26 cellular contexts compared by ENCODE assay signal in genomic region chr10:43069597-43069996, GRCh38. TPM values are rescaled to one million over a fixed set of nuclear protein-coding genes. Genes with fewer than 3 reads are reported as not detected.
"Had no signal": no experiment of that assay in that cellular context is flagged by ENCODE, and none has a peak within 500 bp of the region (broad histone marks: within the 10 kb centered on the region; RNA-seq: fewer than 3 reads in every experiment).

No MANE protein-coding gene starts in this region.

- H3K36me3 ChIP-seq: adrenal gland, Peyer's patch had no signal

- H3K9me3 Mint-ChIP-seq: activated CD8-positive, alpha-beta T cell treated with anti-CD3 and anti-CD28 coated beads for 36 hours; activated naive CD8-positive, alpha-beta T cell treated with anti-CD3 and anti-CD28 coated beads, Interleukin-2, amount 10 ng/mL, durations not matched to agents 7 days and 5 days; activated T-cell treated with anti-CD3 and anti-CD28 coated beads, Interleukin-2, amount 50 U/mL, for 72 hours; activated T-helper 2 cell treated with anti-CD3 and anti-CD28 coated beads, Interferon-gamma antibody, Interleukin-2, Interleukin-4, amounts not matched to agents 10 μg/mL and 5 μg/mL and 100 μg/mL, durations not matched to agents 14 hours and 24 hours and 36 hours; T-helper 1 cell treated with Interleukin-12 subunit alpha and Interleukin-12 subunit beta and Interleukin-4 antibody, amounts not matched to agents 30 μg/mL and 1 μg/mL, for 36 hours had no signal

- H3K27me3 ChIP-seq: adrenal gland, Peyer's patch had no signal

- H3K4me1 ChIP-seq: adrenal gland, Peyer's patch had no signal

- H3K9me3 ChIP-seq: adrenal gland, Peyer's patch had no signal

- DNase-seq: activated CD4-positive, alpha-beta T cell treated with anti-CD3 and anti-CD28 coated beads for 4 hours; activated CD8-positive, alpha-beta memory T cell treated with anti-CD3 and anti-CD28 coated beads, Interleukin-2, amount 50 U/mL, for 4 hours; activated CD8-positive, alpha-beta T cell treated with anti-CD3 and anti-CD28 coated beads for 36 hours; activated gamma-delta T cell treated with Interleukin-2 at 50 U/mL for 16 hours; activated naive CD4-positive, alpha-beta T cell treated with anti-CD3 and anti-CD28 coated beads, Interleukin-2, amount 50 U/mL, for 16 hours; activated naive CD8-positive, alpha-beta T cell treated with anti-CD3 and anti-CD28 coated beads, Interleukin-2, amount 10 ng/mL, durations not matched to agents 7 days and 5 days; activated T-cell treated with anti-CD3 and anti-CD28 coated beads, Interleukin-2, amount 50 U/mL, for 72 hours; adrenal gland; anterior cingulate cortex; caudate nucleus; NCI-H1092; NCI-H1930; NCI-H2107; NCI-H2171 treated with DMSO at 0.1 percent for 48 hours; NCI-H226; NCI-H526; NCI-H82; Peyer's patch; SIG-M5 had no signal

- H3K36me3 Mint-ChIP-seq: activated naive CD8-positive, alpha-beta T cell treated with anti-CD3 and anti-CD28 coated beads, Interleukin-2, amount 10 ng/mL, durations not matched to agents 7 days and 5 days had no signal

- H3K27ac Mint-ChIP-seq: activated CD8-positive, alpha-beta T cell treated with anti-CD3 and anti-CD28 coated beads for 36 hours; activated naive CD8-positive, alpha-beta T cell treated with anti-CD3 and anti-CD28 coated beads, Interleukin-2, amount 10 ng/mL, durations not matched to agents 7 days and 5 days; activated T-cell treated with anti-CD3 and anti-CD28 coated beads, Interleukin-2, amount 50 U/mL, for 72 hours; activated T-helper 2 cell treated with anti-CD3 and anti-CD28 coated beads, Interferon-gamma antibody, Interleukin-2, Interleukin-4, amounts not matched to agents 10 μg/mL and 5 μg/mL and 100 μg/mL, durations not matched to agents 14 hours and 24 hours and 36 hours; T-helper 1 cell treated with Interleukin-12 subunit alpha and Interleukin-12 subunit beta and Interleukin-4 antibody, amounts not matched to agents 30 μg/mL and 1 μg/mL, for 36 hours had no signal

- H3K4me3 Mint-ChIP-seq: activated CD8-positive, alpha-beta T cell treated with anti-CD3 and anti-CD28 coated beads for 36 hours; activated naive CD8-positive, alpha-beta T cell treated with anti-CD3 and anti-CD28 coated beads, Interleukin-2, amount 10 ng/mL, durations not matched to agents 7 days and 5 days; activated T-cell treated with anti-CD3 and anti-CD28 coated beads, Interleukin-2, amount 50 U/mL, for 72 hours; T-helper 1 cell treated with Interleukin-12 subunit alpha and Interleukin-12 subunit beta and Interleukin-4 antibody, amounts not matched to agents 30 μg/mL and 1 μg/mL, for 36 hours had no signal

- H3K4me3 ChIP-seq: adrenal gland, K562, Peyer's patch, SK-N-MC had no signal

- H3K27ac ChIP-seq: adrenal gland, Peyer's patch, RWPE1, SK-N-MC had no signal

- ATAC-seq: activated CD4-positive, CD25-positive, alpha-beta regulatory T cell treated with anti-CD3 and anti-CD28 coated beads, Interleukin-2, amount 50 U/mL, for 24 hours; activated CD8-positive, alpha-beta T cell treated with anti-CD3 and anti-CD28 coated beads for 36 hours; activated T-cell treated with anti-CD3 and anti-CD28 coated beads, Interleukin-2, amount 50 U/mL, for 72 hours had no signal

RNA-seq across cellular contexts. Expression of gene RET, which starts 7.3 kb away (rescaled TPM):
- total RNA-seq: LHCN-M2 had no signal
- polyA plus RNA-seq: K562 had no signal
